18 cellular contexts compared by ENCODE assay signal in genomic region chr11:122837528-122838346, GRCh38. TPM values are rescaled to one million over a fixed set of nuclear protein-coding genes. Genes with fewer than 3 reads are reported as not detected.
DNase-seq lines count a peak whose midpoint lies in the region; ATAC-seq, FAIRE-seq and TF ChIP-seq lines count a peak whose summit lies in the region.
"Had no signal": no experiment of that assay in that cellular context is flagged by ENCODE, and none has a peak within 500 bp of the region (broad histone marks: within the 10 kb centered on the region; RNA-seq: fewer than 3 reads in every experiment).

No MANE protein-coding gene starts in this region.

- peaks cover 0 to 13% of the 10 kb centered on the region in 2 experiments; a peak in 1 of 5 replicates for H3K27me3 ChIP-seq in HepG2 (ENCODE audit: control insufficient read depth in 1 of 2, insufficient read depth in 2 of 2, low read length in 2 of 2)
- H3K27me3 ChIP-seq in right lobe of liver: no peaks in the 10 kb centered on the region
- H3K27me3 ChIP-seq in prostate gland (replicated peaks; ENCODE audit: insufficient read depth): no peaks in the 10 kb centered on the region
- H3K27me3 ChIP-seq: Peyer's patch had no signal

- peak overlapping the region; percentile 81 for H3K4me3 Mint-ChIP-seq in activated CD8-positive, alpha-beta T cell treated with anti-CD3 and anti-CD28 coated beads for 36 hours
- H3K4me3 Mint-ChIP-seq in central memory CD8-positive, alpha-beta T cell: peak overlapping the region; percentile 81
- H3K4me3 Mint-ChIP-seq in stimulated activated naive CD8-positive, alpha-beta T cell treated with anti-CD3 and anti-CD28 coated beads, Interleukin-15, amount 100 ng/mL, for 72 hours: peak overlapping the region; percentile 82 to 84

- peaks cover 1% of the 10 kb centered on the region; the same call in 1 of the 2 replicates for H3K4me1 ChIP-seq in HepG2 (ENCODE audit: insufficient read depth, low read length)
- H3K4me1 ChIP-seq in right lobe of liver: no peaks in the 10 kb centered on the region
- H3K4me1 ChIP-seq in prostate gland (replicated peaks): no peaks in the 10 kb centered on the region
- H3K4me1 ChIP-seq: Peyer's patch had no signal

- H3K4me1 Mint-ChIP-seq in activated CD8-positive, alpha-beta T cell treated with anti-CD3 and anti-CD28 coated beads for 36 hours (ENCODE audit: low read depth): peaks cover 57% of the 10 kb centered on the region
- H3K4me1 Mint-ChIP-seq in central memory CD8-positive, alpha-beta T cell: peaks cover 46% of the 10 kb centered on the region
- H3K4me1 Mint-ChIP-seq in stimulated activated naive CD8-positive, alpha-beta T cell treated with anti-CD3 and anti-CD28 coated beads, Interleukin-15, amount 100 ng/mL, for 72 hours: peaks cover 62% of the 10 kb centered on the region

- DNase-seq in HepG2 (ENCODE audit: low spot score) (no peak), right lobe of liver (no peak), prostate gland (ENCODE audit: low spot score) (no peak), HUDEP-2 (lab: John Stamatoyannopoulos, UW; ENCODE audit: unreplicated experiment in 76 of 76) (no peak), posterior vena cava (ENCODE audit: low spot score) (no peak)
- no peak for DNase-seq in activated CD8-positive, alpha-beta T cell treated with anti-CD3 and anti-CD28 coated beads for 36 hours
- no peak for DNase-seq in central memory CD8-positive, alpha-beta T cell (ENCODE audit: low spot score in 2 of 2)
- DNase-seq in stimulated activated naive CD8-positive, alpha-beta T cell treated with anti-CD3 and anti-CD28 coated beads, Interleukin-15, amount 100 ng/mL, for 72 hours: no peak
- DNase-seq: AML-193; CD4-positive, CD25-positive, alpha-beta regulatory T cell; Karpas-422; NCI-H187 treated with DMSO at 0.1 percent for 48 hours; NCI-H2171; NCI-H82; Peyer's patch; Right ventricle myocardium superior had no signal

- TF ChIP-seq EP300 in HepG2 (IDR thresholded peaks at IDR 0.05; ENCODE audit: low read depth in 2 of 2, low read length in 2 of 2) (no peak), HepG2 (CRISPR knock-in tag; IDR thresholded peaks at IDR 0.05; ENCODE audit: borderline replicate concordance) (no peak)

- in situ Hi-C loops in HepG2 (cut with HindIII; ENCODE audit: extremely low pct_ligation_motif_present, low pct_unique_long_range_greater_than_20kb): no loop called here

- no peaks in the 10 kb centered on the region for H3K9me3 ChIP-seq in HepG2 (ENCODE audit: low read length)
- no peaks in the 10 kb centered on the region for H3K9me3 ChIP-seq in right lobe of liver
- no peaks in the 10 kb centered on the region for H3K9me3 ChIP-seq in prostate gland
- H3K9me3 ChIP-seq: Peyer's patch had no signal

- H3K36me3 Mint-ChIP-seq in activated CD8-positive, alpha-beta T cell treated with anti-CD3 and anti-CD28 coated beads for 36 hours (ENCODE audit: low read depth): peaks cover 11% of the 10 kb centered on the region
- H3K36me3 Mint-ChIP-seq in central memory CD8-positive, alpha-beta T cell (ENCODE audit: insufficient read depth): peaks cover 17% of the 10 kb centered on the region
- H3K36me3 Mint-ChIP-seq: CD4-positive, CD25-positive, alpha-beta regulatory T cell had no signal

- ATAC-seq in HepG2 (no peak), right lobe of liver (no peak)
- ATAC-seq in activated CD8-positive, alpha-beta T cell treated with anti-CD3 and anti-CD28 coated beads for 36 hours: no peak
- ATAC-seq in central memory CD8-positive, alpha-beta T cell (replicated peaks; ENCODE audit: extremely low read depth, poor library complexity, severe bottlenecking): no peak
- no peak for ATAC-seq in stimulated activated naive CD8-positive, alpha-beta T cell treated with anti-CD3 and anti-CD28 coated beads, Interleukin-15, amount 100 ng/mL, for 72 hours

- no peak overlapping the region for H2AFZ ChIP-seq in HepG2 (ENCODE audit: low read length)

- TF ChIP-seq CTCF in HepG2 (CRISPR knock-in tag; IDR thresholded peaks at IDR 0.05) (no peak), right lobe of liver (IDR thresholded peaks at IDR 0.05) (no peak), prostate gland (IDR thresholded peaks at IDR 0.05) (no peak)
- no peak for TF ChIP-seq CTCF in activated CD8-positive, alpha-beta T cell treated with anti-CD3 and anti-CD28 coated beads for 36 hours (IDR thresholded peaks at IDR 0.05)

- H3K79me2 ChIP-seq in HepG2 (ENCODE audit: insufficient read depth, low read length): no peaks in the 10 kb centered on the region

- H3K27me3 Mint-ChIP-seq in activated CD8-positive, alpha-beta T cell treated with anti-CD3 and anti-CD28 coated beads for 36 hours: no peaks in the 10 kb centered on the region
- no peaks in the 10 kb centered on the region for H3K27me3 Mint-ChIP-seq in central memory CD8-positive, alpha-beta T cell
- no peaks in the 10 kb centered on the region for H3K27me3 Mint-ChIP-seq in stimulated activated naive CD8-positive, alpha-beta T cell treated with anti-CD3 and anti-CD28 coated beads, Interleukin-15, amount 100 ng/mL, for 72 hours

- H3K9ac ChIP-seq in HepG2 (ENCODE audit: insufficient read depth, low read depth, low read length): no peak overlapping the region

- TF ChIP-seq RAD21 in HepG2 (CRISPR knock-in tag; IDR thresholded peaks at IDR 0.05): no peak

- intact Hi-C loops in HepG2 (cut with micrococcal nuclease; ENCODE audit: unreplicated experiment) (no loop called here), right lobe of liver (cut with DNase I) (no loop called here), prostate gland (cut with DNase I) (no loop called here), posterior vena cava (cut with DNase I) (no loop called here)
- intact Hi-C loops in activated CD8-positive, alpha-beta T cell treated with anti-CD3 and anti-CD28 coated beads for 36 hours (cut with micrococcal nuclease): no loop called here

- WGBS in HepG2 (ENCODE audit: low lambda C conversion rate): 14% methylated on average over 4 of the region's 4 CpGs
- 61% methylated on average over 4 of the region's 4 CpGs for WGBS in right lobe of liver (ENCODE audit: insufficient coverage, low coverage, low lambda C conversion rate, missing lambda C conversion rate)
- WGBS in prostate gland: 93% methylated on average over 4 of the region's 4 CpGs

- BruUV-seq in HepG2 (replicated peaks; lab: Mats Ljungman, UMichigan): no TSS peak

- no peak overlapping the region for H3K27ac ChIP-seq in HepG2 (ENCODE audit: extremely low read length, insufficient read depth, low read length)
- H3K27ac ChIP-seq in right lobe of liver: no peak overlapping the region
- no peak overlapping the region for H3K27ac ChIP-seq in prostate gland
- H3K27ac ChIP-seq: Peyer's patch had no signal

- no peaks in the 10 kb centered on the region for H3K9me3 Mint-ChIP-seq in activated CD8-positive, alpha-beta T cell treated with anti-CD3 and anti-CD28 coated beads for 36 hours
- H3K9me3 Mint-ChIP-seq in central memory CD8-positive, alpha-beta T cell: no peaks in the 10 kb centered on the region
- peaks cover 8 to 13% of the 10 kb centered on the region in 2 donors for H3K9me3 Mint-ChIP-seq in stimulated activated naive CD8-positive, alpha-beta T cell treated with anti-CD3 and anti-CD28 coated beads, Interleukin-15, amount 100 ng/mL, for 72 hours
- H3K9me3 Mint-ChIP-seq: CD4-positive, CD25-positive, alpha-beta regulatory T cell had no signal

- POLR2A ChIA-PET in HepG2 (lab: Yijun Ruan, JAX): no interaction called here
- POLR2A ChIA-PET in activated CD8-positive, alpha-beta T cell treated with anti-CD3 and anti-CD28 coated beads for 36 hours (lab: Charles Lee): interaction anchor here (0.8 to 3.2 kb wide), 13 partner anchors 12 to 226 kb away, joined by 3 to 61 read pairs (median 5); no protein-coding TSS in a partner anchor

- H4K20me1 ChIP-seq in HepG2 (ENCODE audit: insufficient read depth, low read length): no peaks in the 10 kb centered on the region

- H3K4me2 ChIP-seq in HepG2 (ENCODE audit: low read depth, low read length): no peak overlapping the region

- H3K27ac Mint-ChIP-seq in activated CD8-positive, alpha-beta T cell treated with anti-CD3 and anti-CD28 coated beads for 36 hours: peak overlapping the region; percentile 93
- H3K27ac Mint-ChIP-seq in central memory CD8-positive, alpha-beta T cell (ENCODE audit: low read depth): peak overlapping the region; percentile 95
- peak overlapping the region in 1 of 2 donors; percentile 89 for H3K27ac Mint-ChIP-seq in stimulated activated naive CD8-positive, alpha-beta T cell treated with anti-CD3 and anti-CD28 coated beads, Interleukin-15, amount 100 ng/mL, for 72 hours

- no peaks in the 10 kb centered on the region for H3K36me3 ChIP-seq in HepG2 (replicated peaks in 1 of 2; ENCODE audit: control insufficient read depth in 1 of 2, insufficient read depth in 2 of 2, low read length in 2 of 2)
- H3K36me3 ChIP-seq in right lobe of liver: no peaks in the 10 kb centered on the region
- H3K36me3 ChIP-seq in prostate gland: no peaks in the 10 kb centered on the region
- H3K36me3 ChIP-seq: Peyer's patch had no signal

- CTCF ChIA-PET in HepG2 (lab: Yijun Ruan, JAX; ENCODE audit: low intra/inter-chr PET ratio, low total read pairs): no interaction called here
- CTCF ChIA-PET in activated CD8-positive, alpha-beta T cell treated with anti-CD3 and anti-CD28 coated beads for 36 hours (lab: Charles Lee): interaction anchor here (0.8 to 4.6 kb wide), 11 partner anchors 11 to 217 kb away, joined by 3 to 80 read pairs (median 6); no protein-coding TSS in a partner anchor

- no peak for TF ChIP-seq POLR2A in HepG2 (IDR thresholded peaks at IDR 0.05; ENCODE audit: insufficient read depth in 1 of 2, low read depth in 2 of 2, low read length in 2 of 2)
- no peak for TF ChIP-seq POLR2A in right lobe of liver (IDR thresholded peaks at IDR 0.05)
- TF ChIP-seq POLR2A in prostate gland (IDR thresholded peaks at IDR 0.05): no peak

- H3K4me3 ChIP-seq in HepG2 (replicated peaks in 1 of 3; ENCODE audit: insufficient read depth in 1 of 3, low read depth in 2 of 3, low read length in 3 of 3): no peak overlapping the region
- H3K4me3 ChIP-seq in right lobe of liver: no peak overlapping the region
- no peak overlapping the region for H3K4me3 ChIP-seq in prostate gland

- no peak for FAIRE-seq in HepG2 (lab: Jason Lieb, UNC)

RNA-seq across cellular contexts. Expression of gene CRTAM, which starts 0.6 kb away (rescaled TPM):
- total RNA-seq in HepG2 (2016; rRNA removed; fragmentation: Illumina TruSeq; extraction: Trizol): not detected in 2 replicates
- total RNA-seq in HepG2 (2016; cell fraction: cytosol; rRNA removed; fragmentation: Illumina TruSeq; extraction: Trizol; ENCODE audit: low read depth): not detected in 2 replicates
- not detected in 2 replicates for total RNA-seq in HepG2 (2016; cell fraction: insoluble cytoplasmic fraction; rRNA removed; fragmentation: Illumina TruSeq; extraction: Trizol)
- not detected in 2 replicates for total RNA-seq in HepG2 (2016; cell fraction: membrane; rRNA removed; fragmentation: Illumina TruSeq; extraction: Trizol)
- not detected in 2 replicates for total RNA-seq in HepG2 (2016; cell fraction: nucleus; rRNA removed; fragmentation: Illumina TruSeq; extraction: Trizol)
- polyA plus RNA-seq in HepG2 (2011; rRNA removed): not detected in 2 replicates
- polyA plus RNA-seq in HepG2 (2011; cell fraction: cytosol; rRNA removed): not detected in 2 replicates
- not detected in 2 replicates for polyA plus RNA-seq in HepG2 (2011; cell fraction: nucleus; rRNA removed)
- polyA plus RNA-seq in HepG2 (2012): not detected in 2 replicates
- polyA plus RNA-seq in HepG2 (2016; cell fraction: cytosol; fragmentation: Illumina TruSeq; extraction: Trizol; ENCODE audit: low read depth): not detected in 2 replicates
- not detected in 2 replicates for polyA plus RNA-seq in HepG2 (2016; cell fraction: insoluble cytoplasmic fraction; fragmentation: Illumina TruSeq; extraction: Trizol; ENCODE audit: low read depth)
- not detected in 2 replicates for polyA plus RNA-seq in HepG2 (2016; cell fraction: membrane; fragmentation: Illumina TruSeq; extraction: Trizol; ENCODE audit: low read depth)
- polyA plus RNA-seq in HepG2 (2016; cell fraction: nucleus; fragmentation: Illumina TruSeq; extraction: Trizol; ENCODE audit: insufficient read depth, low read depth): not detected in 2 replicates
- not detected in 2 replicates for polyA minus RNA-seq in HepG2 (2011; rRNA and poly(A)+ RNA removed; ENCODE audit: low replicate concordance)
- polyA minus RNA-seq in HepG2 (2011; cell fraction: cytosol; rRNA and poly(A)+ RNA removed): not detected in 2 replicates
- polyA minus RNA-seq in HepG2 (2011; cell fraction: nucleus; rRNA and poly(A)+ RNA removed): not detected in 2 replicates
- total RNA-seq in right lobe of liver: under 1 TPM in 5 of 6 experiments, not detected in 1; 0.11 to 0.26 (median 0.25) TPM
- total RNA-seq in activated CD8-positive, alpha-beta T cell treated with anti-CD3 and anti-CD28 coated beads for 36 hours: 10 to 100 TPM; 21.1 to 21.5 TPM
- under 1 TPM in 1 of 2 donors, not detected in 1; 0.34 TPM for total RNA-seq in prostate gland
- total RNA-seq in posterior vena cava: under 1 TPM; 0.43 to 0.46 TPM
- total RNA-seq: H4, NCI-H460 had no signal

RNA-seq across cellular contexts. Expression of gene JHY, which starts 44.8 kb away (rescaled TPM):
- total RNA-seq in HepG2 (2016; rRNA removed; fragmentation: Illumina TruSeq; extraction: Trizol) (not detected in 2 replicates), right lobe of liver (under 1 TPM in 5 of 6 experiments, not detected in 1; 0.10 to 0.37 (median 0.22) TPM), prostate gland (10 to 100 TPM in 1 of 2 donors, 1 to 10 TPM in 1; 4.5 to 10.9 TPM), posterior vena cava (1 to 10 TPM; 4.1 to 6.7 TPM)
- not detected in 2 replicates for total RNA-seq in HepG2 (2016; cell fraction: cytosol; rRNA removed; fragmentation: Illumina TruSeq; extraction: Trizol; ENCODE audit: low read depth)
- total RNA-seq in HepG2 (2016; cell fraction: insoluble cytoplasmic fraction; rRNA removed; fragmentation: Illumina TruSeq; extraction: Trizol): not detected in 2 replicates
- total RNA-seq in HepG2 (2016; cell fraction: membrane; rRNA removed; fragmentation: Illumina TruSeq; extraction: Trizol): not detected in 2 replicates
- not detected in 2 replicates for total RNA-seq in HepG2 (2016; cell fraction: nucleus; rRNA removed; fragmentation: Illumina TruSeq; extraction: Trizol)
- not detected in 2 replicates for polyA plus RNA-seq in HepG2 (2011; rRNA removed)
- polyA plus RNA-seq in HepG2 (2011; cell fraction: cytosol; rRNA removed): not detected in 2 replicates
- polyA plus RNA-seq in HepG2 (2011; cell fraction: nucleus; rRNA removed): not detected in 2 replicates
- polyA plus RNA-seq in HepG2 (2012): not detected in 2 replicates
- not detected in 2 replicates for polyA plus RNA-seq in HepG2 (2016; cell fraction: cytosol; fragmentation: Illumina TruSeq; extraction: Trizol; ENCODE audit: low read depth)
- polyA plus RNA-seq in HepG2 (2016; cell fraction: insoluble cytoplasmic fraction; fragmentation: Illumina TruSeq; extraction: Trizol; ENCODE audit: low read depth): not detected in 2 replicates
- polyA plus RNA-seq in HepG2 (2016; cell fraction: membrane; fragmentation: Illumina TruSeq; extraction: Trizol; ENCODE audit: low read depth): not detected in 2 replicates
- polyA plus RNA-seq in HepG2 (2016; cell fraction: nucleus; fragmentation: Illumina TruSeq; extraction: Trizol; ENCODE audit: insufficient read depth, low read depth): not detected in 2 replicates
- polyA minus RNA-seq in HepG2 (2011; rRNA and poly(A)+ RNA removed; ENCODE audit: low replicate concordance): 0.33 TPM in 1 of 2 replicates, not detected in the other
- polyA minus RNA-seq in HepG2 (2011; cell fraction: cytosol; rRNA and poly(A)+ RNA removed): not detected in 2 replicates
- not detected in 2 replicates for polyA minus RNA-seq in HepG2 (2011; cell fraction: nucleus; rRNA and poly(A)+ RNA removed)
- total RNA-seq in activated CD8-positive, alpha-beta T cell treated with anti-CD3 and anti-CD28 coated beads for 36 hours: 1 to 10 TPM; 1.3 to 1.8 TPM

Comparison
In these comparisons a context has a peak if more than half of its experiments do, and no peak if none do; other contexts are left out.
1. RNA of gene CRTAM, which starts 0.6 kb away (total RNA-seq): 21.1 to 21.5 TPM in activated CD8-positive, alpha-beta T cell treated with anti-CD3 and anti-CD28 coated beads for 36 hours; 0.43 to 0.46 TPM in posterior vena cava, 0.34 TPM in prostate gland, 0.11 to 0.26 TPM in right lobe of liver and not detected in HepG2; every median in the first group is over 10 times any median in the second.
2. Peak in every context shown above with its lines, with median percentiles within 50 percentile points of each other: H3K4me3 Mint-ChIP-seq.